1 cellular context compared by ENCODE assay signal in the genomic region with DNA sequence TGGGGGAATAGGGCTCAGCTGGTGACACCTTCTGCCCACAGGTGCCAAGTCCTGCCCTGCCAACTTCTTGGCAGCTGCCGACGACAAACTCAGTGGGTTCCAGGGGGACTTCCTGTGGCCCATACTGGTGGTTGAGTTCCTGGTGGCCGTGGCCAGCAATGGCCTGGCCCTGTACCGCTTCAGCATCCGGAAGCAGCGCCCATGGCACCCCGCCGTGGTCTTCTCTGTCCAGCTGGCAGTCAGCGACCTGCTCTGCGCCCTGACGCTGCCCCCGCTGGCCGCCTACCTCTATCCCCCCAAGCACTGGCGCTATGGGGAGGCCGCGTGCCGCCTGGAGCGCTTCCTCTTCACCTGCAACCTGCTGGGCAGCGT.
TF ChIP-seq lines count a peak whose summit lies in the region.

No MANE protein-coding gene starts in this region.

TF ChIP-seq in HepG2, 621 proteins besides CTCF, POLR2A, EP300 and RAD21 (continued from another document):
- TF ChIP-seq, protein P1, sequence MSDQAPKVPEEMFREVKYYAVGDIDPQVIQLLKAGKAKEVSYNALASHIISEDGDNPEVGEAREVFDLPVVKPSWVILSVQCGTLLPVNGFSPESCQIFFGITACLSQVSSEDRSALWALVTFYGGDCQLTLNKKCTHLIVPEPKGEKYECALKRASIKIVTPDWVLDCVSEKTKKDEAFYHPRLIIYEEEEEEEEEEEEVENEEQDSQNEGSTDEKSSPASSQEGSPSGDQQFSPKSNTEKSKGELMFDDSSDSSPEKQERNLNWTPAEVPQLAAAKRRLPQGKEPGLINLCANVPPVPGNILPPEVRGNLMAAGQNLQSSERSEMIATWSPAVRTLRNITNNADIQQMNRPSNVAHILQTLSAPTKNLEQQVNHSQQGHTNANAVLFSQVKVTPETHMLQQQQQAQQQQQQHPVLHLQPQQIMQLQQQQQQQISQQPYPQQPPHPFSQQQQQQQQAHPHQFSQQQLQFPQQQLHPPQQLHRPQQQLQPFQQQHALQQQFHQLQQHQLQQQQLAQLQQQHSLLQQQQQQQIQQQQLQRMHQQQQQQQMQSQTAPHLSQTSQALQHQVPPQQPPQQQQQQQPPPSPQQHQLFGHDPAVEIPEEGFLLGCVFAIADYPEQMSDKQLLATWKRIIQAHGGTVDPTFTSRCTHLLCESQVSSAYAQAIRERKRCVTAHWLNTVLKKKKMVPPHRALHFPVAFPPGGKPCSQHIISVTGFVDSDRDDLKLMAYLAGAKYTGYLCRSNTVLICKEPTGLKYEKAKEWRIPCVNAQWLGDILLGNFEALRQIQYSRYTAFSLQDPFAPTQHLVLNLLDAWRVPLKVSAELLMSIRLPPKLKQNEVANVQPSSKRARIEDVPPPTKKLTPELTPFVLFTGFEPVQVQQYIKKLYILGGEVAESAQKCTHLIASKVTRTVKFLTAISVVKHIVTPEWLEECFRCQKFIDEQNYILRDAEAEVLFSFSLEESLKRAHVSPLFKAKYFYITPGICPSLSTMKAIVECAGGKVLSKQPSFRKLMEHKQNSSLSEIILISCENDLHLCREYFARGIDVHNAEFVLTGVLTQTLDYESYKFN (CRISPR knock-in tag; conservative IDR thresholded peaks at IDR 0.05), result no peak
- TF ChIP-seq SATB2 (CRISPR knock-in tag; IDR thresholded peaks at IDR 0.05), result no peak
- no peak for TF ChIP-seq TEAD3 (CRISPR knock-in tag; optimal IDR thresholded peaks at IDR 0.05; ENCODE audit: borderline replicate concordance)
- no peak for TF ChIP-seq SALL1 (CRISPR knock-in tag; IDR thresholded peaks at IDR 0.05)
- no peak for TF ChIP-seq TEAD2 (CRISPR knock-in tag; IDR thresholded peaks at IDR 0.05)
- no peak; the same call in 1 of the 2 replicates for TF ChIP-seq AKAP8 (CRISPR knock-in tag; IDR thresholded peaks at IDR 0.05)
